ENCODE assay signal across 10 cellular contexts in genomic region chr1:31707711-31708110, GRCh38. TPM values are rescaled to one million over a fixed set of nuclear protein-coding genes. Genes with fewer than 3 reads are reported as not detected.
A peak's percentile ranks its signal among the peaks of the same experiment; 100 is the strongest.
DNase-seq lines count a peak whose midpoint lies in the region; ATAC-seq and TF ChIP-seq lines count a peak whose summit lies in the region.
"Had no signal": no experiment of that assay in that cellular context is flagged by ENCODE, and none has a peak within 500 bp of the region (broad histone marks: within the 10 kb centered on the region; RNA-seq: fewer than 3 reads in every experiment).

No MANE protein-coding gene starts in this region.

- POLR2A ChIA-PET in PC-3 (lab: Charles Lee; ENCODE audit: unreplicated experiment) = no interaction called here

- TF ChIP-seq CTCF in PC-3 (conservative IDR thresholded peaks at IDR 0.05; ENCODE audit: low read depth, low read length) (peak; percentile 37; the same call in 1 of the 2 replicates), epithelial cell of esophagus (IDR thresholded peaks at IDR 0.05; ENCODE audit: insufficient read depth, low read depth, low read length, missing control alignments) (no peak)

- H4K20me1 ChIP-seq in PC-3 (ENCODE audit: low read length) = no peaks in the 10 kb centered on the region

- H3K36me3 ChIP-seq in PC-3 (ENCODE audit: low read depth, low read length) = no peaks in the 10 kb centered on the region
- H3K36me3 ChIP-seq: upper lobe of left lung had no signal

- H3K9me3 Mint-ChIP-seq in stimulated activated naive CD8-positive, alpha-beta T cell treated with anti-CD3 and anti-CD28 coated beads, Interleukin-15, Interleukin-2, amounts not matched to agents 100 ng/mL and 50 ng/mL, for 24 hours = no peaks in the 10 kb centered on the region
- H3K9me3 Mint-ChIP-seq: activated naive CD4-positive, alpha-beta T cell treated with anti-CD3 and anti-CD28 coated beads, Interleukin-2, amount 50 U/mL, for 24 hours had no signal

- no peaks in the 10 kb centered on the region for H3K9me2 ChIP-seq in PC-3 (replicated peaks; ENCODE audit: low read length)

- no peak for DNase-seq in stimulated activated naive CD8-positive, alpha-beta T cell treated with anti-CD3 and anti-CD28 coated beads, Interleukin-15, Interleukin-2, amounts not matched to agents 100 U/mL and 50 U/mL, for 24 hours
- DNase-seq in PC-3 = peak; percentile 35
- DNase-seq in epithelial cell of esophagus (ENCODE audit: low read depth) = peak; percentile 45
- DNase-seq in NCI-H2107 treated with DMSO at 0.1 percent for 48 hours (lab: John Stamatoyannopoulos, UW; ENCODE audit: unreplicated experiment) = no peak
- no peak for DNase-seq in NCI-H69 (lab: John Stamatoyannopoulos, UW)
- DNase-seq: upper lobe of left lung had no signal

- peaks cover 37% of the 10 kb centered on the region for H3K4me1 Mint-ChIP-seq in stimulated activated naive CD8-positive, alpha-beta T cell treated with anti-CD3 and anti-CD28 coated beads, Interleukin-15, Interleukin-2, amounts not matched to agents 100 ng/mL and 50 ng/mL, for 24 hours (ENCODE audit: low read depth)

- no TSS peak for BruUV-seq in PC-3 (replicated peaks; lab: Mats Ljungman, UMichigan)

- H3K79me2 ChIP-seq in PC-3 (ENCODE audit: low read length) = no peaks in the 10 kb centered on the region

- no peak overlapping the region for H3K27ac ChIP-seq in PC-3 (ENCODE audit: low read length)
- H3K27ac ChIP-seq: upper lobe of left lung had no signal

- no peaks in the 10 kb centered on the region for H3K27me3 ChIP-seq in PC-3 (ENCODE audit: low read length)

- H3K27me3 Mint-ChIP-seq in stimulated activated naive CD8-positive, alpha-beta T cell treated with anti-CD3 and anti-CD28 coated beads, Interleukin-15, Interleukin-2, amounts not matched to agents 100 ng/mL and 50 ng/mL, for 24 hours = peaks cover 53% of the 10 kb centered on the region

- no peak overlapping the region for H2AFZ ChIP-seq in PC-3 (ENCODE audit: low read length)

- H3K4me3 Mint-ChIP-seq in stimulated activated naive CD8-positive, alpha-beta T cell treated with anti-CD3 and anti-CD28 coated beads, Interleukin-15, Interleukin-2, amounts not matched to agents 100 ng/mL and 50 ng/mL, for 24 hours = peak overlapping the region; percentile 0
- H3K4me3 Mint-ChIP-seq: activated naive CD4-positive, alpha-beta T cell treated with anti-CD3 and anti-CD28 coated beads, Interleukin-2, amount 50 U/mL, for 24 hours had no signal

- intact Hi-C loops in PC-3 (cut with micrococcal nuclease) = no loop called here

- no peaks in the 10 kb centered on the region for H3K9me3 ChIP-seq in PC-3 (ENCODE audit: low read length)
- H3K9me3 ChIP-seq: upper lobe of left lung had no signal

- H3K27ac Mint-ChIP-seq in stimulated activated naive CD8-positive, alpha-beta T cell treated with anti-CD3 and anti-CD28 coated beads, Interleukin-15, Interleukin-2, amounts not matched to agents 100 ng/mL and 50 ng/mL, for 24 hours = peak overlapping the region; percentile 3
- H3K27ac Mint-ChIP-seq: activated naive CD4-positive, alpha-beta T cell treated with anti-CD3 and anti-CD28 coated beads, Interleukin-2, amount 50 U/mL, for 24 hours had no signal

- CTCF ChIA-PET in PC-3 (lab: Charles Lee) = no interaction called here

- no peaks in the 10 kb centered on the region for H3F3A ChIP-seq in PC-3 (ENCODE audit: low read length, unreplicated experiment)

- H3K9ac ChIP-seq in PC-3 (ENCODE audit: low read length) = no peak overlapping the region

- H3K4me2 ChIP-seq in PC-3 (ENCODE audit: low read length) = no peak overlapping the region

- H3K4me3 ChIP-seq in PC-3 (ENCODE audit: low read length) (no peak overlapping the region), epithelial cell of esophagus (ENCODE audit: low read length) (no peak overlapping the region)
- H3K4me3 ChIP-seq: upper lobe of left lung had no signal

- ATAC-seq in stimulated activated naive CD8-positive, alpha-beta T cell treated with anti-CD3 and anti-CD28 coated beads, Interleukin-15, Interleukin-2, amounts not matched to agents 100 U/mL and 50 U/mL, for 24 hours = no peak
- ATAC-seq in PC-3 (no peak; the same call in 1 of the 2 replicates), HG03469 (IDR thresholded peaks at IDR 0.05; ENCODE audit: unreplicated experiment) (no peak), HG02678 (IDR thresholded peaks at IDR 0.05; ENCODE audit: unreplicated experiment) (no peak)

- peaks cover 28% of the 10 kb centered on the region for H3K4me1 ChIP-seq in PC-3 (ENCODE audit: insufficient read depth, low read length)

- H3K36me3 Mint-ChIP-seq in stimulated activated naive CD8-positive, alpha-beta T cell treated with anti-CD3 and anti-CD28 coated beads, Interleukin-15, Interleukin-2, amounts not matched to agents 100 ng/mL and 50 ng/mL, for 24 hours (ENCODE audit: low read depth) = no peaks in the 10 kb centered on the region
- H3K36me3 Mint-ChIP-seq: activated naive CD4-positive, alpha-beta T cell treated with anti-CD3 and anti-CD28 coated beads, Interleukin-2, amount 50 U/mL, for 24 hours had no signal

RNA-seq across cellular contexts. Expression of gene COL16A1, which starts 3.9 kb away (rescaled TPM):
- 1.7 and 5.0 TPM in 2 replicates for total RNA-seq in PC-3 (2014; rRNA removed)

RNA-seq across cellular contexts. Expression of gene ADGRB2, which starts 56.4 kb away (rescaled TPM):
- total RNA-seq in PC-3 (2014; rRNA removed) = 12.3 and 15.7 TPM in 2 replicates

Comparison
In these comparisons a context has a peak if more than half of its experiments do, and no peak if none do; other contexts are left out.
1. DNase-seq: peak in PC-3 (single experiment) and epithelial cell of esophagus (single experiment); none in stimulated activated naive CD8-positive, alpha-beta T cell treated with anti-CD3 and anti-CD28 coated beads, Interleukin-15, Interleukin-2, amounts not matched to agents 100 U/mL and 50 U/mL, for 24 hours (single experiment), NCI-H2107 treated with DMSO at 0.1 percent for 48 hours (single experiment) and NCI-H69 (single experiment).